31 cellular contexts compared by ENCODE assay signal in the genomic region with DNA sequence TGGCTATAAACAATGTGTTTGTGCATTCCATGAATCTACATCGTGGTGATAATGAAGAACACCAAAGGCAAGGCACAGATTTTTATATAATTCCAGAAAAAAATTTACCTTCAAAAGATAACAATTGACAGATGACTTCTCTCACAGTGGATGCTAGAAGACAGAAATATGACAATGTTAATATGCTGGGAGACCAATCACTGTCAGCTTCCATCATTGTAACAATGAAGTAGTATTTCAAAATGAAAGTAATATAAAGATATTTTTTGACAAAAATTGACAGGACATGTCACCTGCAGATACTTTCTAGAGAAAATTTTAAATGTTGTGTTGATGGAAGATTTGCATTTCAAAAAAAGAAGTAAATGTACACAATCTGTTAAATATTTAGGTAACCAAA.
"Had no signal": no experiment of that assay in that cellular context is flagged by ENCODE, and none has a peak within 500 bp of the region (broad histone marks: within the 10 kb centered on the region; RNA-seq: fewer than 3 reads in every experiment).

No MANE protein-coding gene starts in this region.

- H3K9me3 ChIP-seq: adrenal gland, ascending aorta, body of pancreas, breast epithelium had no signal

- H3K36me3 ChIP-seq: adrenal gland, ascending aorta, brain microvascular endothelial cell, breast epithelium, cardiac muscle cell had no signal

- H3K4me3 ChIP-seq: adrenal gland, ascending aorta, body of pancreas, breast epithelium, cardiac muscle cell had no signal

- DNase-seq: activated effector memory CD4-positive, alpha-beta T cell treated with anti-CD3 and anti-CD28 coated beads, Interleukin-2, amount 50 U/mL, for 16 hours; activated effector memory CD4-positive, alpha-beta T cell treated with Interleukin-2 at 50 U/mL for 16 hours; activated gamma-delta T cell; activated gamma-delta T cell treated with Interleukin-2 at 50 U/mL for 16 hours; activated naive CD4-positive, alpha-beta T cell; activated naive CD4-positive, alpha-beta T cell treated with anti-CD3 and anti-CD28 coated beads for 36 hours; activated naive CD4-positive, alpha-beta T cell treated with anti-CD3 and anti-CD28 coated beads, Interleukin-2, amount 10 ng/mL, durations not matched to agents 7 days and 5 days; activated naive CD4-positive, alpha-beta T cell treated with anti-CD3 and anti-CD28 coated beads, Interleukin-2, amount 50 U/mL, for 16 hours; activated naive CD4-positive, alpha-beta T cell treated with Interleukin-2 at 50 U/mL for 16 hours; activated naive CD8-positive, alpha-beta T cell treated with anti-CD3 and anti-CD28 coated beads for 36 hours; activated naive CD8-positive, alpha-beta T cell treated with anti-CD3 and anti-CD28 coated beads, Interleukin-2, amount 10 ng/mL, durations not matched to agents 7 days and 5 days; activated naive CD8-positive, alpha-beta T cell treated with anti-CD3 and anti-CD28 coated beads, Interleukin-2, amount 50 U/mL, for 24 hours; activated T-cell treated with anti-CD3 and anti-CD28 coated beads, Interleukin-2, amount 50 U/mL, for 1 hour; activated T-cell treated with anti-CD3 and anti-CD28 coated beads, Interleukin-2, amount 50 U/mL, for 24 hours; activated T-cell treated with anti-CD3 and anti-CD28 coated beads, Interleukin-2, amount 50 U/mL, for 4 hours; activated T-cell treated with anti-CD3 and anti-CD28 coated beads, Interleukin-2, amount 50 U/mL, for 72 hours; adrenal gland; amniotic stem cell; amygdala; anterior cingulate cortex; aorta; body of pancreas; brain microvascular endothelial cell; caudate nucleus; central memory CD4-positive, alpha-beta T cell; cerebellar nuclear complex had no signal

- H3K27me3 ChIP-seq: adrenal gland, ascending aorta, body of pancreas, brain microvascular endothelial cell, breast epithelium, cardiac muscle cell had no signal

- H3K27ac ChIP-seq: adrenal gland, ascending aorta, body of pancreas, brain microvascular endothelial cell, breast epithelium, cardiac muscle cell had no signal

- FAIRE-seq: astrocyte, bronchial epithelial cell had no signal
